ENCODE assay signal across 14 cellular contexts in the genomic region with DNA sequence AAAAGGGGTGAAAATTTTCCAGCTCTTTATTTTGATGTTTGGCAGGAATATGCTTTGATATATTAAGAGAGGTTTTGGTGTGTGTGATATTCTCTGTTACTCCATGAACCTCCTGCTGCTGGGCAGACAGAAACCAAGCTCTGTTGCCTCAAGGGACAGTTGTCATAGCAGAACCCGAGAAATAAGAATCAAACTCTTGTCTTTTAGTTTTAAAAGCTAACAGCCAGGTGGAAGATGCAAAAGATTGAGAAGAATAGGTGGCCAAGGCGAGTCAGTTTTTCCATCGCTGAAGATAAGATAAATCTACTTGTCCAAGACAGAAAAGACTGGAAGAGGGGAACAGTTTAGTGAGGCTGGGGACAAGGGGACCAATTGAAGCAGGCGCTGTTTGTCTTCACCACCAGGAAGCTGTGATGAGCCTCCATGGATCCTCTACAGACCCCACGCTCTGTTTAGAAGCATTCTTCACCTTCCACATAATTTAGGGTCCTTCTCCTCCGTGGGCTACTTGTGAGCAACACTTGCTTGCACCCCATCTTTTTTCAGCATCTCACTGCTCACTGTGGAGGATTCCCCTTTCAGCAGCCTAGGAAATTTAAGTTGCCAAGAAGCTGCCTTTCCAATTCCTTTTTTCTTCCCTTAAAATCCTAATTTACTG. TPM values are rescaled to one million over a fixed set of nuclear protein-coding genes. Genes with fewer than 3 reads are reported as not detected.
DNase-seq lines count a peak whose midpoint lies in the region; ATAC-seq and TF ChIP-seq lines count a peak whose summit lies in the region.
"Had no signal": no experiment of that assay in that cellular context is flagged by ENCODE, and none has a peak within 500 bp of the region (broad histone marks: within the 10 kb centered on the region; RNA-seq: fewer than 3 reads in every experiment).

No MANE protein-coding gene starts in this region.

- no peaks in the 10 kb centered on the region for H3K27me3 ChIP-seq in mammary epithelial cell (ENCODE audit: insufficient read depth, low read length)
- H3K27me3 ChIP-seq: SJSA1, uterus had no signal

- intact Hi-C loops in mammary epithelial cell (cut with micrococcal nuclease): no loop called here
- intact Hi-C loops in posterior vena cava (cut with DNase I): loop anchor here in 1 of 2 donors (1.0 kb wide), 1 partner anchor 26 kb away; no protein-coding TSS in a partner anchor

- WGBS in mammary epithelial cell (ENCODE audit: low coverage, missing lambda C conversion rate): 71% methylated on average over 5 of the region's 6 CpGs

- no peaks in the 10 kb centered on the region for H3K36me3 ChIP-seq in mammary epithelial cell (ENCODE audit: insufficient read depth, low read length)
- H3K36me3 ChIP-seq: SJSA1, uterus had no signal

- peak overlapping the region; percentile 35 for H3K9ac ChIP-seq in mammary epithelial cell (ENCODE audit: insufficient read depth, low read length)

- CTCF ChIA-PET in mammary epithelial cell (lab: Charles Lee; ENCODE audit: low non-redundant PET): no interaction called here

- H3K27ac ChIP-seq in mammary epithelial cell (ENCODE audit: insufficient read depth, low read depth, low read length): peak overlapping the region; percentile 64
- H3K27ac ChIP-seq: SJSA1, uterus had no signal

- H3K4me1 ChIP-seq in mammary epithelial cell (ENCODE audit: insufficient read depth, low read length): peaks cover 47% of the 10 kb centered on the region
- H3K4me1 ChIP-seq: uterus had no signal

- TF ChIP-seq CTCF in mammary epithelial cell (conservative IDR thresholded peaks at IDR 0.05 in 1 of 2, IDR thresholded peaks at IDR 0.05 in 1 of 2; ENCODE audit: extremely low read depth in 1 of 2, insufficient read depth in 1 of 2, low read depth in 1 of 2, low read length in 2 of 2): no peak

- no peaks in the 10 kb centered on the region for H4K20me1 ChIP-seq in mammary epithelial cell (ENCODE audit: insufficient read depth, low read length)

- H3K79me2 ChIP-seq in mammary epithelial cell (ENCODE audit: insufficient read depth, low read length): no peaks in the 10 kb centered on the region

- no TSS peak for BruUV-seq in mammary epithelial cell (replicated peaks; lab: Mats Ljungman, UMichigan)

- dilution Hi-C loops in mammary epithelial cell (cut with HindIII; ENCODE audit: low sequenced_read_pairs): loop anchor here (25.0 kb wide), 1 partner anchor 139 kb away; no protein-coding TSS in a partner anchor

- no peak overlapping the region for H3K4me3 ChIP-seq in mammary epithelial cell (replicated peaks in 1 of 3; ENCODE audit: insufficient read depth in 1 of 3, low read depth in 2 of 3, low read length in 3 of 3)
- H3K4me3 ChIP-seq: SJSA1, uterus had no signal

- DNase-seq in mammary epithelial cell (no peak), NCI-H510A (lab: John Stamatoyannopoulos, UW) (no peak), NCI-H526 treated with DMSO at 0.1 percent for 48 hours (lab: John Stamatoyannopoulos, UW) (no peak), posterior vena cava (ENCODE audit: low spot score) (no peak)
- DNase-seq: activated CD4-positive, alpha-beta T cell treated with anti-CD3 and anti-CD28 coated beads, Interleukin-2, amount 50 U/mL, for 4 hours; amniotic stem cell; COR-L47; NCI-H2171; uterus had no signal

- peak; percentile 33 for ATAC-seq in GM18861 (IDR thresholded peaks at IDR 0.05; ENCODE audit: unreplicated experiment)
- ATAC-seq in GM21528 (IDR thresholded peaks at IDR 0.05; ENCODE audit: low FRiP score, unreplicated experiment): peak; percentile 40
- peak; percentile 32 for ATAC-seq in HG03108 (IDR thresholded peaks at IDR 0.05; ENCODE audit: unreplicated experiment)
- ATAC-seq in GM19328 (IDR thresholded peaks at IDR 0.05; ENCODE audit: unreplicated experiment): no peak

- peak overlapping the region; percentile 40 for H3K4me2 ChIP-seq in mammary epithelial cell (ENCODE audit: insufficient read depth, low read depth, low read length)

- no peaks in the 10 kb centered on the region for H3K9me3 ChIP-seq in mammary epithelial cell (replicated peaks; ENCODE audit: insufficient read depth, low read length)
- H3K9me3 ChIP-seq: SJSA1, uterus had no signal

- in situ Hi-C loops in mammary epithelial cell (cut with MboI; ENCODE audit: low sequenced_read_pairs in 2 of 2): no loop called here

- peak overlapping the region; percentile 5 for H2AFZ ChIP-seq in mammary epithelial cell (ENCODE audit: low read depth, low read length)

RNA-seq across cellular contexts. Expression of a gene that starts 23.9 kb away (rescaled TPM):
- total RNA-seq in mammary epithelial cell: 10 to 100 TPM; 17.8 to 34.3 TPM
- 14.4 TPM for polyA plus RNA-seq in mammary epithelial cell
- 4.2 TPM for polyA minus RNA-seq in mammary epithelial cell
- total RNA-seq in posterior vena cava: under 1 TPM in 1 of 2 donors, not detected in 1; 0.38 TPM

Comparison
In these comparisons a context has a peak if more than half of its experiments do, and no peak if none do; other contexts are left out.
1. RNA of a gene that starts 23.9 kb away (total RNA-seq): 17.8 to 34.3 TPM in mammary epithelial cell; 0.38 TPM in posterior vena cava; every median in the first group is over 10 times any median in the second.